8 cellular contexts compared by ENCODE assay signal in genomic region chr16:67109407-67110135, GRCh38. TPM values are rescaled to one million over a fixed set of nuclear protein-coding genes. Genes with fewer than 3 reads are reported as not detected.
DNase-seq lines count a peak whose midpoint lies in the region; ATAC-seq and TF ChIP-seq lines count a peak whose summit lies in the region.

Gene PHAF1 (plus strand): TSS chr16:67109941. CDS start chr16:67110176, 235 bp downstream.

- no peaks in the 10 kb centered on the region for H3K27me3 ChIP-seq in BJ (ENCODE audit: control insufficient read depth, insufficient read depth, low read length)

- peaks cover 34% of the 10 kb centered on the region for H3K4me1 Mint-ChIP-seq in activated CD4-positive, alpha-beta T cell treated with anti-CD3 and anti-CD28 coated beads, Interleukin-2, amount 10 ng/mL, durations not matched to agents 7 days and 5 days

- H3K27ac Mint-ChIP-seq in activated CD4-positive, alpha-beta T cell treated with anti-CD3 and anti-CD28 coated beads, Interleukin-2, amount 10 ng/mL, durations not matched to agents 7 days and 5 days = peak within 1 kb of the TSS; percentile 76

- H3K4me3 Mint-ChIP-seq in activated CD4-positive, alpha-beta T cell treated with anti-CD3 and anti-CD28 coated beads, Interleukin-2, amount 10 ng/mL, durations not matched to agents 7 days and 5 days = peak within 1 kb of the TSS; percentile 95

- TF ChIP-seq CTCF in BJ (IDR thresholded peaks at IDR 0.05; ENCODE audit: insufficient read depth, low read depth, low read length) = no peak
- TF ChIP-seq CTCF in coronary artery (IDR thresholded peaks at IDR 0.05) = no peak

- H3K27ac ChIP-seq in coronary artery = peak within 1 kb of the TSS; percentile 72 to 88

- H3K36me3 ChIP-seq in BJ (ENCODE audit: control insufficient read depth, insufficient read depth, low read length) = no peaks in the 10 kb centered on the region

- peak within 1 kb of the TSS; percentile 95 for H3K4me3 ChIP-seq in BJ (ENCODE audit: low read depth, low read length)
- H3K4me3 ChIP-seq in coronary artery = peak within 1 kb of the TSS; percentile 88

- DNase-seq in BJ (ENCODE audit: low read depth) (peak; percentile 39), GM19240 (ENCODE audit: insufficient read length, low spot score) (peak; percentile 94), NCI-H526 treated with DMSO at 0.1 percent for 48 hours (lab: John Stamatoyannopoulos, UW) (peak; percentile 73), coronary artery (ENCODE audit: low spot score) (peak; percentile 92), left colon (peak; percentile 93 to 95)
- DNase-seq in activated CD4-positive, alpha-beta T cell treated with anti-CD3 and anti-CD28 coated beads, Interleukin-2, amount 10 ng/mL, durations not matched to agents 7 days and 5 days = peak; percentile 94
- DNase-seq in stimulated activated CD4-positive, alpha-beta T cell treated with anti-CD3 and anti-CD28 coated beads, Interleukin-1b, Interleukin-23, amount 100 ng/mL, for 4 hours (ENCODE audit: low read depth in 2 of 2) = peak; percentile 97

- POLR2A ChIA-PET in BJ (lab: Charles Lee) = interaction anchor here (1.0 kb wide), 1 partner anchor 44 kb away, joined by 7 read pairs; no protein-coding TSS in a partner anchor
- POLR2A ChIA-PET in activated CD4-positive, alpha-beta T cell treated with anti-CD3 and anti-CD28 coated beads, Interleukin-2, amount 10 ng/mL, durations not matched to agents 7 days and 5 days (lab: Charles Lee) = no interaction called here

- no peaks in the 10 kb centered on the region for H3K27me3 Mint-ChIP-seq in activated CD4-positive, alpha-beta T cell treated with anti-CD3 and anti-CD28 coated beads, Interleukin-2, amount 10 ng/mL, durations not matched to agents 7 days and 5 days

- CTCF ChIA-PET in BJ (lab: Yijun Ruan, JAX) = interaction anchor here (1.0 to 1.6 kb wide), 3 partner anchors 22 to 76 kb away, joined by 3 to 5 read pairs (median 4); no protein-coding TSS in a partner anchor
- CTCF ChIA-PET in activated CD4-positive, alpha-beta T cell treated with anti-CD3 and anti-CD28 coated beads, Interleukin-2, amount 10 ng/mL, durations not matched to agents 7 days and 5 days (lab: Charles Lee) = interaction anchor here (1.4 to 4.2 kb wide), 2 partner anchors 46 to 149 kb away, joined by 4 to 20 read pairs; partner anchors contain the start of gene CES3

- intact Hi-C loops in left colon (cut with DNase I, micrococcal nuclease) = no loop called here

- no peaks in the 10 kb centered on the region for H3K9me3 Mint-ChIP-seq in activated CD4-positive, alpha-beta T cell treated with anti-CD3 and anti-CD28 coated beads, Interleukin-2, amount 10 ng/mL, durations not matched to agents 7 days and 5 days

- ATAC-seq in HG03442 (IDR thresholded peaks at IDR 0.05; ENCODE audit: unreplicated experiment) (peak; percentile 74), left colon (peak; percentile 90)

- H3K36me3 Mint-ChIP-seq in activated CD4-positive, alpha-beta T cell treated with anti-CD3 and anti-CD28 coated beads, Interleukin-2, amount 10 ng/mL, durations not matched to agents 7 days and 5 days (ENCODE audit: low read depth) = peaks cover 8% of the 10 kb centered on the region

RNA-seq across cellular contexts. Expression of gene PHAF1, which starts in this region (rescaled TPM):
- 20.8 and 27.7 TPM in 2 replicates for polyA plus RNA-seq in BJ (2011; rRNA removed)
- 14.2 and 27.3 TPM in 2 replicates for polyA minus RNA-seq in BJ (2011; rRNA and poly(A)+ RNA removed)
- total RNA-seq in activated CD4-positive, alpha-beta T cell treated with anti-CD3 and anti-CD28 coated beads, Interleukin-2, amount 10 ng/mL, durations not matched to agents 7 days and 5 days = 10 to 100 TPM; 15.2 to 19.0 TPM
- 10 to 100 TPM; 11.3 to 13.9 TPM for total RNA-seq in left colon

Comparison
In these comparisons a context has a peak if more than half of its experiments do, and no peak if none do; other contexts are left out.
1. Peak in every context shown above with its lines: DNase-seq, ATAC-seq, H3K4me3 ChIP-seq and H3K27ac ChIP-seq.
2. DNase-seq: peak in every context shown above with its lines; median percentile 97 in stimulated activated CD4-positive, alpha-beta T cell treated with anti-CD3 and anti-CD28 coated beads, Interleukin-1b, Interleukin-23, amount 100 ng/mL, for 4 hours; 94 in GM19240; 94 in activated CD4-positive, alpha-beta T cell treated with anti-CD3 and anti-CD28 coated beads, Interleukin-2, amount 10 ng/mL, durations not matched to agents 7 days and 5 days; 94 in left colon; 92 in coronary artery; 73 in NCI-H526 treated with DMSO at 0.1 percent for 48 hours; 39 in BJ.